2 cellular contexts compared by ENCODE assay signal in genomic region chr9:95383845-95384244, GRCh38.
TF ChIP-seq lines count a peak whose summit lies in the region.

No MANE protein-coding gene starts in this region.

TF ChIP-seq in HEK293, 187 proteins besides CTCF, POLR2A, EP300 and RAD21:
- TF ChIP-seq ZNF350 (tag by site-specific recombination; IDR thresholded peaks at IDR 0.05) (no peak), ZNF37A (tag by site-specific recombination; IDR thresholded peaks at IDR 0.05) (no peak), KLF16 (tag by site-specific recombination; IDR thresholded peaks at IDR 0.05) (no peak), ZNF335 (tag by site-specific recombination; conservative IDR thresholded peaks at IDR 0.05) (peak; percentile 52; the same call in 1 of the 2 replicates), ZNF223 (tag by site-specific recombination; IDR thresholded peaks at IDR 0.05) (no peak)

TF ChIP-seq in SK-N-SH, 30 proteins besides CTCF, POLR2A, EP300 and RAD21:
- no peak for TF ChIP-seq YY1 (IDR thresholded peaks at IDR 0.05; ENCODE audit: low read depth)
- TF ChIP-seq ZBTB33 (IDR thresholded peaks at IDR 0.05; ENCODE audit: borderline replicate concordance, low read depth): no peak
- no peak for TF ChIP-seq FOSL2 (IDR thresholded peaks at IDR 0.05; ENCODE audit: borderline replicate concordance, low read depth)
- TF ChIP-seq FOXJ3 (CRISPR knock-in tag; IDR thresholded peaks at IDR 0.05): no peak
- no peak for TF ChIP-seq TAF1 (IDR thresholded peaks at IDR 0.05; ENCODE audit: borderline replicate concordance, low read depth, low read length)
- TF ChIP-seq JUND (IDR thresholded peaks at IDR 0.05): no peak
- no peak for TF ChIP-seq NFIC (IDR thresholded peaks at IDR 0.05; ENCODE audit: borderline replicate concordance)
- no peak for TF ChIP-seq FOXM1 (IDR thresholded peaks at IDR 0.05; ENCODE audit: low read depth)
- no peak for TF ChIP-seq ELF1 (IDR thresholded peaks at IDR 0.05)
- no peak for TF ChIP-seq GABPA (IDR thresholded peaks at IDR 0.05; ENCODE audit: low read depth)
- no peak for TF ChIP-seq TEAD4 (IDR thresholded peaks at IDR 0.05; ENCODE audit: borderline replicate concordance, insufficient read depth)
- no peak for TF ChIP-seq MEF2A (IDR thresholded peaks at IDR 0.05; ENCODE audit: borderline replicate concordance, low read depth)
- TF ChIP-seq USF1 (IDR thresholded peaks at IDR 0.05; ENCODE audit: borderline replicate concordance, low read depth): no peak
- no peak for TF ChIP-seq RFX5 (IDR thresholded peaks at IDR 0.05; ENCODE audit: low read length)
- no peak for TF ChIP-seq SIN3A (IDR thresholded peaks at IDR 0.05; ENCODE audit: borderline replicate concordance, low read depth, low read length)
- no peak for TF ChIP-seq EZH2phosphoT487 (IDR thresholded peaks at IDR 0.05; ENCODE audit: borderline replicate concordance, low read depth)
- TF ChIP-seq USF2 (IDR thresholded peaks at IDR 0.05; ENCODE audit: borderline replicate concordance, low read depth, low read length): no peak
- no peak for TF ChIP-seq GATA2 (CRISPR knock-in tag; IDR thresholded peaks at IDR 0.05)
- TF ChIP-seq PBX3 (IDR thresholded peaks at IDR 0.05): no peak
- TF ChIP-seq POLR2AphosphoS5 (IDR thresholded peaks at IDR 0.05; ENCODE audit: low read depth, low read length): no peak
